8 cellular contexts compared by ENCODE assay signal in genomic region chr12:89019439-89020120, GRCh38.
DNase-seq lines count a peak whose midpoint lies in the region; ATAC-seq and TF ChIP-seq lines count a peak whose summit lies in the region.

No MANE protein-coding gene starts in this region.

- H3K4me3 ChIP-seq in epithelial cell of proximal tubule (ENCODE audit: low read depth, low read length) = peak overlapping the region; percentile 54

- ATAC-seq in GM21619 (IDR thresholded peaks at IDR 0.05; ENCODE audit: unreplicated experiment) = peak; percentile 98

- peak; percentile 97 for TF ChIP-seq CTCF in epithelial cell of proximal tubule (conservative IDR thresholded peaks at IDR 0.05; ENCODE audit: low read depth, low read length)

- peak; percentile 73 for DNase-seq in DMS53 treated with DMSO at 0.1 percent for 48 hours (lab: John Stamatoyannopoulos, UW; ENCODE audit: unreplicated experiment)
- DNase-seq in HuH-7 (ENCODE audit: low spot score) = peak; percentile 55
- peak; percentile 11 for DNase-seq in NOMO-1 treated with dmso at 0.1 percent for 144 hours (lab: John Stamatoyannopoulos, UW; ENCODE audit: unreplicated experiment)
- peak; percentile 27 for DNase-seq in activated CD8-positive, alpha-beta memory T cell treated with anti-CD3 and anti-CD28 coated beads, Interleukin-2, amount 50 U/mL, for 24 hours (ENCODE audit: extremely low read depth)
- peak; percentile 59 for DNase-seq in epithelial cell of proximal tubule (ENCODE audit: low read depth)
- DNase-seq in myocyte (ENCODE audit: low read depth) = peak; percentile 90
- peak; percentile 40 for DNase-seq in stimulated activated CD8-positive, alpha-beta memory T cell treated with anti-CD3 and anti-CD28 coated beads, Interleukin-7, amount 100 ng/mL, for 24 hours (ENCODE audit: low read depth)

Comparison
In these comparisons a context has a peak if more than half of its experiments do, and no peak if none do; other contexts are left out.
1. Peak in every context shown above with its lines: DNase-seq, ATAC-seq and H3K4me3 ChIP-seq.
2. DNase-seq: peak in every context shown above with its lines; median percentile 90 in myocyte; 73 in DMS53 treated with DMSO at 0.1 percent for 48 hours; 59 in epithelial cell of proximal tubule; 55 in HuH-7; 40 in stimulated activated CD8-positive, alpha-beta memory T cell treated with anti-CD3 and anti-CD28 coated beads, Interleukin-7, amount 100 ng/mL, for 24 hours; 27 in activated CD8-positive, alpha-beta memory T cell treated with anti-CD3 and anti-CD28 coated beads, Interleukin-2, amount 50 U/mL, for 24 hours; 11 in NOMO-1 treated with dmso at 0.1 percent for 144 hours.